10 cellular contexts compared by ENCODE assay signal in the genomic region with DNA sequence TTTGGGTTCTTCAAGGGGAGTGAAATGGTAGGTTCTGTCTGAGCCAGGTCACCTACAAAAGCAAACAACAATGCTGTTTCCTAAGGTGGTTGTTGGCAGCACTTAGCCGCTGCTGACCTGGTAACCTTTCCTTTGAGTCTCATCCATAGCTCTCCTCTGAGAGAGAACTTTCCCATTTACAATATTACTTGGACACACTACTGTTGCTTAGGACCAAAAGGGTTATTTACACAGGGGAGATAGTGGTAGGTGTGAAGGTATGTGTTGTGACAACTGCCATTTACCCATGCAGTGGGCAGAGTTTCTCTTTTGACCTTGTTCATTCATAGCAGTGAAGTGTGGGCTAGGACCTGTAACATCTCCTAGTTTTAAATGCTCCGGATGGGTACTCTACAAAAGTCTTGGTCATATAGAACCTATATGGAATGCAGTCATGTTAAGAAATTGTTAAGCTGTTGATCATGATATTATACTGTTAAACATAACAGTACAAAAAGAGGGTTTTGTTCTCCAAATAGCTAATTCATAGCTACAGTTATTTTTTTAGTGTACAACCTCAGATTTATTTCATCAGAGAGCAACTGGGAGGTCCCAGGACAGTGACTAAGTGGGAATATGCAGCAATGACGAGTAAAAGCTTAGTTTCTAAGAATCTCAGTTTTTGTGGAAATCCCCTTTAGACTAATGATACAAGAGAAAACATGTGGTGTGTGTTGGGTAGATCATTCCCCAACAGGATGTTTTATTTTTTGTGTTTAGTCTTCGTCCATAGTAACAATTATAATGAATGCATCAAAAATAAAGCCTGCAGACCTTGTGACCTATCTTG.
A peak's percentile ranks its signal among the peaks of the same experiment; 100 is the strongest.
DNase-seq lines count a peak whose midpoint lies in the region; ATAC-seq, FAIRE-seq and TF ChIP-seq lines count a peak whose summit lies in the region.
"Had no signal": no experiment of that assay in that cellular context is flagged by ENCODE, and none has a peak within 500 bp of the region (broad histone marks: within the 10 kb centered on the region; RNA-seq: fewer than 3 reads in every experiment).

No MANE protein-coding gene starts in this region.

- H3K23ac ChIP-seq in neuronal stem cell (ENCODE audit: low read depth, low read length, poor library complexity): no peak overlapping the region

- H3K27me3 Mint-ChIP-seq in activated T-helper 17 cell treated with anti-CD3 and anti-CD28 coated beads, Interleukin-2, amount 50 U/mL, for 72 hours: peaks cover 6% of the 10 kb centered on the region

- H3K9me3 Mint-ChIP-seq in activated T-helper 17 cell treated with anti-CD3 and anti-CD28 coated beads, Interleukin-2, amount 50 U/mL, for 72 hours: peaks cover 9% of the 10 kb centered on the region

- H3K4me3 ChIP-seq in hepatocyte: no peak overlapping the region
- no peak overlapping the region for H3K4me3 ChIP-seq in upper lobe of right lung
- no peak overlapping the region for H3K4me3 ChIP-seq in adrenal gland
- H3K4me3 ChIP-seq in neuronal stem cell (ENCODE audit: low read length in 2 of 2): no peak overlapping the region

- no peak overlapping the region for H3K4ac ChIP-seq in neuronal stem cell (ENCODE audit: low read length)

- peak overlapping the region; percentile 76 for H3K4me3 Mint-ChIP-seq in activated T-helper 17 cell treated with anti-CD3 and anti-CD28 coated beads, Interleukin-2, amount 50 U/mL, for 72 hours

- no peaks in the 10 kb centered on the region for H3K79me1 ChIP-seq in neuronal stem cell (ENCODE audit: low read depth, low read length)

- intact Hi-C loops in upper lobe of right lung (cut with DNase I) (no loop called here), adrenal gland (cut with DNase I) (no loop called here)

- no peak overlapping the region for H2BK15ac ChIP-seq in neuronal stem cell (ENCODE audit: low read length)

- H3K79me2 ChIP-seq in hepatocyte: peaks cover 8% of the 10 kb centered on the region

- H3K4me1 ChIP-seq in hepatocyte (ENCODE audit: insufficient read depth) (peaks cover 31% of the 10 kb centered on the region), upper lobe of right lung (peaks cover 22% of the 10 kb centered on the region), adrenal gland (replicated peaks in 1 of 2) (peaks cover 7 to 19% of the 10 kb centered on the region in 2 donors), neuronal stem cell (ENCODE audit: control insufficient read depth in 2 of 2, insufficient read depth in 1 of 2, low read depth in 1 of 2, low read length in 2 of 2) (peaks cover 0 to 5% of the 10 kb centered on the region in 2 donors)

- no peak overlapping the region for H3K14ac ChIP-seq in neuronal stem cell (ENCODE audit: low read length)

- no peaks in the 10 kb centered on the region for H3K36me3 ChIP-seq in hepatocyte (replicated peaks; ENCODE audit: insufficient read depth, low read depth)
- H3K36me3 ChIP-seq in upper lobe of right lung: no peaks in the 10 kb centered on the region
- H3K36me3 ChIP-seq in adrenal gland (replicated peaks in 1 of 2): no peaks in the 10 kb centered on the region
- no peaks in the 10 kb centered on the region for H3K36me3 ChIP-seq in neuronal stem cell (replicated peaks in 1 of 2; ENCODE audit: control insufficient read depth in 2 of 2, insufficient read depth in 2 of 2, low read length in 2 of 2)

- H3K27ac Mint-ChIP-seq in activated T-helper 17 cell treated with anti-CD3 and anti-CD28 coated beads, Interleukin-2, amount 50 U/mL, for 72 hours: peak overlapping the region; percentile 98

- peak; percentile 31 for DNase-seq in stimulated activated CD4-positive, alpha-beta T cell treated with anti-CD3 and anti-CD28 coated beads, Interleukin-15, amount 100 ng/mL, for 24 hours
- no peak for DNase-seq in stimulated activated CD4-positive, alpha-beta T cell treated with anti-CD3 and anti-CD28 coated beads, Interleukin-4, amount 100 ng/mL, for 1 hour
- no peak for DNase-seq in hepatocyte (ENCODE audit: low spot score)
- DNase-seq in upper lobe of right lung: no peak
- DNase-seq in adrenal gland: no peak
- DNase-seq in GM19239 (ENCODE audit: insufficient read length, low spot score): no peak
- DNase-seq in neuronal stem cell (ENCODE audit: low spot score): no peak
- DNase-seq: activated CD4-positive, alpha-beta T cell treated with anti-CD3 and anti-CD28 coated beads, Interleukin-2, amount 50 U/mL, for 48 hours had no signal

- H3K36me3 Mint-ChIP-seq in activated T-helper 17 cell treated with anti-CD3 and anti-CD28 coated beads, Interleukin-2, amount 50 U/mL, for 72 hours (ENCODE audit: low read depth): peaks cover 7% of the 10 kb centered on the region

- H3K27me3 ChIP-seq in hepatocyte (no peaks in the 10 kb centered on the region), upper lobe of right lung (no peaks in the 10 kb centered on the region), adrenal gland (no peaks in the 10 kb centered on the region), neuronal stem cell (ENCODE audit: control insufficient read depth in 3 of 3, insufficient read depth in 3 of 3, low read depth in 1 of 3, low read length in 3 of 3) (no peaks in the 10 kb centered on the region)

- peaks cover 18% of the 10 kb centered on the region for H3K4me1 Mint-ChIP-seq in activated T-helper 17 cell treated with anti-CD3 and anti-CD28 coated beads, Interleukin-2, amount 50 U/mL, for 72 hours

- no peak for TF ChIP-seq POLR2A in adrenal gland (IDR thresholded peaks at IDR 0.05)

- H3K9ac ChIP-seq in neuronal stem cell (ENCODE audit: low read depth, low read length, poor library complexity): no peak overlapping the region

- H4K8ac ChIP-seq in neuronal stem cell (ENCODE audit: low read depth, low read length): no peak overlapping the region

- H2AFZ ChIP-seq in hepatocyte: no peak overlapping the region
- no peak overlapping the region for H2AFZ ChIP-seq in neuronal stem cell (ENCODE audit: low read length)

- H4K91ac ChIP-seq in neuronal stem cell (ENCODE audit: low read depth, low read length, poor library complexity): no peak overlapping the region

- H2BK12ac ChIP-seq in neuronal stem cell (ENCODE audit: low read length): no peak overlapping the region

- FAIRE-seq in GM19239 (lab: Jason Lieb, UNC): no peak

- no peaks in the 10 kb centered on the region for H3K9me2 ChIP-seq in hepatocyte (replicated peaks; ENCODE audit: insufficient read depth)

- WGBS in hepatocyte (ENCODE audit: low lambda C conversion rate, missing lambda C conversion rate): 65% methylated on average over 4 of the region's 4 CpGs
- 48 to 76% (median 66%) methylated on average over 4 of the region's 4 CpGs for WGBS in adrenal gland, 4 donors
- WGBS in neuronal stem cell (ENCODE audit: extremely low coverage in 2 of 2, insufficient read length in 2 of 2, insufficient replicate concordance in 1 of 2), 2 donors: no CpG with 5 or more reads among the region's 4 CpGs

- no peak overlapping the region for H3K18ac ChIP-seq in neuronal stem cell (ENCODE audit: low read length)

- H3K27ac ChIP-seq in hepatocyte: peak overlapping the region; percentile 24
- peak overlapping the region; percentile 1 for H3K27ac ChIP-seq in upper lobe of right lung
- H3K27ac ChIP-seq in adrenal gland: peak overlapping the region in 1 of 5 donors; percentile 33
- H3K27ac ChIP-seq in neuronal stem cell (replicated peaks; ENCODE audit: low read length): no peak overlapping the region
- H3K27ac ChIP-seq: HL-60 had no signal

- no peaks in the 10 kb centered on the region for H4K20me1 ChIP-seq in hepatocyte (ENCODE audit: insufficient read depth, poor library complexity, severe bottlenecking)

- H3K9me3 ChIP-seq in hepatocyte (ENCODE audit: low read depth) (no peaks in the 10 kb centered on the region), upper lobe of right lung (no peaks in the 10 kb centered on the region), adrenal gland (replicated peaks in 1 of 3) (no peaks in the 10 kb centered on the region), neuronal stem cell (replicated peaks in 1 of 2; ENCODE audit: control insufficient read depth in 2 of 2, insufficient read depth in 1 of 2, low read depth in 1 of 2, low read length in 2 of 2) (no peaks in the 10 kb centered on the region)

- H2AK5ac ChIP-seq in neuronal stem cell (ENCODE audit: low read depth, low read length): no peak overlapping the region

- H2BK5ac ChIP-seq in neuronal stem cell (ENCODE audit: low read length): no peak overlapping the region

- peak; percentile 87 for ATAC-seq in activated T-helper 17 cell treated with anti-CD3 and anti-CD28 coated beads, Interleukin-2, amount 50 U/mL, for 72 hours (replicated peaks)
- peak; percentile 34 for ATAC-seq in upper lobe of right lung

- H2BK120ac ChIP-seq in neuronal stem cell (ENCODE audit: low read depth, low read length): no peak overlapping the region

- H3K4me2 ChIP-seq in hepatocyte (no peak overlapping the region), neuronal stem cell (ENCODE audit: insufficient read depth, low read length, poor library complexity, severe bottlenecking) (no peak overlapping the region)

- TF ChIP-seq CTCF in hepatocyte (IDR thresholded peaks at IDR 0.05; ENCODE audit: poor library complexity) (no peak), upper lobe of right lung (IDR thresholded peaks at IDR 0.05) (no peak), adrenal gland (IDR thresholded peaks at IDR 0.05) (no peak)
